Comparison of ENCODE assay signal across 8 cellular contexts in genomic region chr7:116499168-116500070, GRCh38. TPM values are rescaled to one million over a fixed set of nuclear protein-coding genes. Genes with fewer than 3 reads are reported as not detected.
DNase-seq lines count a peak whose midpoint lies in the region; ATAC-seq, FAIRE-seq and TF ChIP-seq lines count a peak whose summit lies in the region.

A gene with protein sequence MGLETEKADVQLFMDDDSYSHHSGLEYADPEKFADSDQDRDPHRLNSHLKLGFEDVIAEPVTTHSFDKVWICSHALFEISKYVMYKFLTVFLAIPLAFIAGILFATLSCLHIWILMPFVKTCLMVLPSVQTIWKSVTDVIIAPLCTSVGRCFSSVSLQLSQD (plus strand): TSS chr7:116499738. CDS start chr7:116499782, 44 bp downstream.

- peaks cover 19% of the 10 kb centered on the region for H3K4me1 Mint-ChIP-seq in astrocyte (ENCODE audit: low read depth, unreplicated experiment)

- 4% methylated on average over 85 of the region's 85 CpGs for WGBS in right cardiac atrium
- 4 to 9% (median 6%) methylated on average over 32 to 84 of the region's 85 CpGs for WGBS in psoas muscle, 3 donors

- no peaks in the 10 kb centered on the region for H4K20me1 ChIP-seq in astrocyte (ENCODE audit: insufficient read depth, low read length)

- H3K79me2 ChIP-seq in astrocyte (ENCODE audit: insufficient read depth, low read length), result peaks cover 45% of the 10 kb centered on the region

- peak within 1 kb of the TSS; percentile 78 for H3K27ac ChIP-seq in astrocyte (ENCODE audit: low read depth, low read length)
- H3K27ac ChIP-seq in right cardiac atrium (ENCODE audit: low read length), result peak within 1 kb of the TSS; percentile 95
- H3K27ac ChIP-seq in psoas muscle, result peak within 1 kb of the TSS; percentile 81

- peaks cover 3% of the 10 kb centered on the region for H3K36me3 Mint-ChIP-seq in astrocyte (ENCODE audit: low read depth, unreplicated experiment)

- H3K36me3 ChIP-seq in astrocyte (ENCODE audit: insufficient read depth, low read length) (peaks cover 4% of the 10 kb centered on the region), psoas muscle (ENCODE audit: insufficient read depth in 1 of 2, low read depth in 1 of 2) (no peaks in the 10 kb centered on the region)

- peaks cover 7% of the 10 kb centered on the region for H3K9me3 Mint-ChIP-seq in astrocyte (ENCODE audit: unreplicated experiment)

- H3K27ac Mint-ChIP-seq in astrocyte (ENCODE audit: unreplicated experiment), result peak within 1 kb of the TSS; percentile 84

- no peaks in the 10 kb centered on the region for H3K27me3 Mint-ChIP-seq in astrocyte (ENCODE audit: low read depth, unreplicated experiment)

- DNase-seq in COR-L47 (lab: John Stamatoyannopoulos, UW), result peak; percentile 33
- DNase-seq in NCI-H526 (lab: John Stamatoyannopoulos, UW), result peak; percentile 37 to 92
- DNase-seq in astrocyte (ENCODE audit: low read depth), result peak; percentile 41
- DNase-seq in right cardiac atrium, result peak; percentile 82 to 92 (median 92)
- peak; percentile 71 to 77 for DNase-seq in psoas muscle

- no peak for FAIRE-seq in astrocyte (lab: Jason Lieb, UNC)

- H3K4me3 Mint-ChIP-seq in astrocyte (ENCODE audit: unreplicated experiment), result peak within 1 kb of the TSS; percentile 91

- H3K9me3 ChIP-seq in astrocyte (ENCODE audit: insufficient read depth, low read depth, low read length) (no peaks in the 10 kb centered on the region), right cardiac atrium (ENCODE audit: control insufficient read depth, low read length) (no peaks in the 10 kb centered on the region), psoas muscle (no peaks in the 10 kb centered on the region)

- peak within 1 kb of the TSS; percentile 92 for H2AFZ ChIP-seq in astrocyte (ENCODE audit: low read depth, low read length)

- TF ChIP-seq CTCF in astrocyte (IDR thresholded peaks at IDR 0.05; ENCODE audit: insufficient read depth, low read depth, low read length), result no peak
- no peak for TF ChIP-seq CTCF in psoas muscle (IDR thresholded peaks at IDR 0.05)

- ATAC-seq in GM21526 (IDR thresholded peaks at IDR 0.05; ENCODE audit: low FRiP score, unreplicated experiment) (peak; percentile 44), right cardiac atrium (peak; percentile 92 to 93), psoas muscle (peak; percentile 70 to 87 (median 80)), HG03097 (IDR thresholded peaks at IDR 0.05; ENCODE audit: low FRiP score, unreplicated experiment) (no peak), HG03095 (IDR thresholded peaks at IDR 0.05; ENCODE audit: unreplicated experiment) (no peak)

- H3K4me1 ChIP-seq in astrocyte (ENCODE audit: insufficient read depth, low read length) (peaks cover 16% of the 10 kb centered on the region), right cardiac atrium (ENCODE audit: control insufficient read depth, insufficient read depth, low read length) (peaks cover 4% of the 10 kb centered on the region), psoas muscle (no peaks in the 10 kb centered on the region)

- H3K9ac ChIP-seq in astrocyte (ENCODE audit: low read length), result peak within 1 kb of the TSS; percentile 86

- intact Hi-C loops in right cardiac atrium (cut with DNase I) (loop anchor here in 2 of 4 donors (5.0 to 10.0 kb wide), 2 partner anchors 55 to 142 kb away; no protein-coding TSS in a partner anchor), psoas muscle (cut with DNase I) (no loop called here)

- peak within 1 kb of the TSS; percentile 87 for H3K4me2 ChIP-seq in astrocyte (ENCODE audit: low read length)

- H3K27me3 ChIP-seq in astrocyte (ENCODE audit: insufficient read depth, low read length) (no peaks in the 10 kb centered on the region), right cardiac atrium (ENCODE audit: control insufficient read depth, insufficient read depth) (no peaks in the 10 kb centered on the region), psoas muscle (ENCODE audit: insufficient read depth in 3 of 3, low read length in 2 of 3) (peaks cover 0 to 19% (median 0%) of the 10 kb centered on the region in 3 donors)

- peak within 1 kb of the TSS; percentile 76 for H3K4me3 ChIP-seq in astrocyte (ENCODE audit: insufficient read depth, low read depth, low read length)
- peak within 1 kb of the TSS; percentile 67 for H3K4me3 ChIP-seq in right cardiac atrium (ENCODE audit: low read length)
- H3K4me3 ChIP-seq in psoas muscle, result peak within 1 kb of the TSS; percentile 78

RNA-seq across cellular contexts. Expression of the gene that starts here (rescaled TPM):
- total RNA-seq in astrocyte, result 152 and 161 TPM in 2 replicates
- 100 to 1,000 TPM; 179 to 233 (median 200) TPM for total RNA-seq in right cardiac atrium
- polyA plus RNA-seq in right cardiac atrium, result 136 TPM
- 10 to 100 TPM; 12.8 to 20.1 (median 19.2) TPM for total RNA-seq in psoas muscle
- polyA plus RNA-seq in psoas muscle, result 10 to 100 TPM; 10.9 to 15.7 (median 11.7) TPM

Comparison
In these comparisons a context has a peak if more than half of its experiments do, and no peak if none do; other contexts are left out.
1. DNase-seq: peak in every context shown above with its lines; median percentile 92 in right cardiac atrium; 74 in psoas muscle; 64 in NCI-H526; 41 in astrocyte; 33 in COR-L47.
2. ATAC-seq: peak in GM21526 (single experiment), right cardiac atrium (2 of 2) and psoas muscle (4 of 4); none in HG03097 (single experiment) and HG03095 (single experiment).
3. Peak in every context shown above with its lines, with median percentiles within 50 percentile points of each other: H3K27ac ChIP-seq and H3K4me3 ChIP-seq.